8 cellular contexts compared by ENCODE assay signal in the genomic region with DNA sequence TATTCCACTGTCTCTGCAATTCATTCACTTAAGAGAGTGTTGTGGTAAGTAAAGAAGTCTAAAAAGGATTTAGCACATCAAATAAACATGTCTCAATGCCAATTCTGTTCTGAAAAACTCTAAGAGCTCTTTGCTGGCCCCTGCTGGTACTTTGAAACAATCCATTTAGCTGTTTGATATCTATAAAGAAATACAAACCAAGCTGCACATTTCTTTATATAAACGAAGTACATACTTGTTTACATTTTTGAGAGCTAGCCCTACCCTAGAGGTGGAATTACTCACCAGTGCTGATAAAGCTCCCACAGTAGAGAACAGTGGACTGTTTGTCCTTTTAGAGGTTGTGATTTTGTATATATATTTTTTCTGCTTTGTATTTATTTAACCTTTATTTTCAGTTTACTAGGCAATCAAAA.
DNase-seq lines count a peak whose midpoint lies in the region; ATAC-seq, FAIRE-seq and TF ChIP-seq lines count a peak whose summit lies in the region.

No MANE protein-coding gene starts in this region.

- peaks cover 3% of the 10 kb centered on the region for H3K36me3 Mint-ChIP-seq in chondrocyte (ENCODE audit: low read depth)

- H3K27ac ChIP-seq in A549 (peak overlapping the region; percentile 30 to 74; a peak in 4 of 6 replicates), lung (ENCODE audit: low read depth in 1 of 2, low read length in 1 of 2) (no peak overlapping the region)

- peaks cover 17% of the 10 kb centered on the region; the same call in 2 of the 3 replicates for H3K4me1 ChIP-seq in A549
- H3K4me1 ChIP-seq in lung (ENCODE audit: control insufficient read depth in 2 of 2, insufficient read depth in 2 of 2, low read length in 2 of 2): no peaks in the 10 kb centered on the region

- ATAC-seq in A549 (peak; percentile 75 to 94), lung (ENCODE audit: insufficient read depth, low FRiP score) (peak; percentile 47), HG02981 (IDR thresholded peaks at IDR 0.05; ENCODE audit: unreplicated experiment) (no peak)

- H3K4me2 ChIP-seq in A549: peak overlapping the region; percentile 72

- no peaks in the 10 kb centered on the region for H3K9me3 Mint-ChIP-seq in chondrocyte (ENCODE audit: low read depth)

- H3K27ac Mint-ChIP-seq in chondrocyte (ENCODE audit: unreplicated experiment): peak overlapping the region; percentile 77

- TF ChIP-seq RAD21 in A549 (conservative IDR thresholded peaks at IDR 0.05 in 1 of 2, IDR thresholded peaks at IDR 0.05 in 1 of 2): peak; percentile 87 to 92

- H3K9me3 ChIP-seq in A549 (no peaks in the 10 kb centered on the region), lung (ENCODE audit: control insufficient read depth in 2 of 2, insufficient read depth in 1 of 2, low read length in 1 of 2) (no peaks in the 10 kb centered on the region)

- H3K4me3 ChIP-seq in A549: no peak overlapping the region
- no peak overlapping the region for H3K4me3 ChIP-seq in GM06990 (replicated peaks; ENCODE audit: low read depth, low read length)
- H3K4me3 ChIP-seq in lung: no peak overlapping the region

- peak; percentile 95 for FAIRE-seq in A549 (lab: Jason Lieb, UNC)

- DNase-seq in A549 (ENCODE audit: low read depth in 1 of 2, low spot score in 1 of 2): peak; percentile 49 to 91
- no peak for DNase-seq in GM06990 (ENCODE audit: extremely low read depth, insufficient read length)
- DNase-seq in NCI-H510A treated with DMSO at 0.1 percent for 48 hours (lab: John Stamatoyannopoulos, UW): peak; percentile 42
- no peak for DNase-seq in chondrocyte (ENCODE audit: low spot score)
- DNase-seq in lung (ENCODE audit: low spot score): no peak
- DNase-seq in NK-92 (lab: John Stamatoyannopoulos, UW; ENCODE audit: unreplicated experiment): no peak
- DNase-seq in NCI-H345 treated with DMSO at 0.1 percent for 48 hours (lab: John Stamatoyannopoulos, UW; ENCODE audit: unreplicated experiment): no peak

- no peak for TF ChIP-seq POLR2A in A549 (IDR thresholded peaks at IDR 0.05; ENCODE audit: low read length)

- H3K36me3 ChIP-seq in GM06990 (ENCODE audit: control insufficient read depth, insufficient read depth, low read length) (no peaks in the 10 kb centered on the region), lung (ENCODE audit: control insufficient read depth in 2 of 2, insufficient read depth in 2 of 2, low read length in 2 of 2) (no peaks in the 10 kb centered on the region)

- no peak for TF ChIP-seq EP300 in A549 (IDR thresholded peaks at IDR 0.05)

- no peaks in the 10 kb centered on the region for H3K27me3 ChIP-seq in GM06990 (replicated peaks; ENCODE audit: control insufficient read depth, insufficient read depth, low read length)
- H3K27me3 ChIP-seq in lung (ENCODE audit: control insufficient read depth, insufficient read depth): no peaks in the 10 kb centered on the region

- H3K4me1 Mint-ChIP-seq in chondrocyte (ENCODE audit: low read depth): peaks cover 46% of the 10 kb centered on the region

- H3K27me3 Mint-ChIP-seq in chondrocyte (ENCODE audit: low read depth): no peaks in the 10 kb centered on the region

- CTCF ChIA-PET in A549 (lab: Yijun Ruan, JAX): interaction anchor here (0.6 to 5.9 kb wide), 35 partner anchors 9 to 461 kb away, joined by 3 to 87 read pairs (median 5); a partner anchor contains a TSS

- TF ChIP-seq CTCF in A549 (IDR thresholded peaks at IDR 0.05) (peak; percentile 96), GM06990 (IDR thresholded peaks at IDR 0.05; ENCODE audit: insufficient read depth, low read length, poor library complexity, severe bottlenecking) (peak; percentile 63), chondrocyte (IDR thresholded peaks at IDR 0.05) (peak; percentile 88), lung (IDR thresholded peaks at IDR 0.05; ENCODE audit: control extremely low read depth, extremely low read depth) (peak; percentile 9)

- POLR2A ChIA-PET in A549 (lab: Yijun Ruan, JAX): interaction anchor here (1.3 to 4.1 kb wide), 6 partner anchors 10 to 76 kb away, joined by 3 to 33 read pairs (median 7); a partner anchor contains a TSS

- H3K4me3 Mint-ChIP-seq in chondrocyte (ENCODE audit: unreplicated experiment): no peak overlapping the region

- WGBS in A549 (ENCODE audit: missing lambda C conversion rate): 0% methylated on average over 1 of the region's 1 CpG
- 0 to 3% methylated on average over 1 of the region's 1 CpG for whole genome bisulfite sequencing in lung, 2 donors

TF ChIP-seq in A549, 52 proteins besides CTCF, POLR2A, EP300 and RAD21:
- TF ChIP-seq GATA3 (IDR thresholded peaks at IDR 0.05; ENCODE audit: borderline replicate concordance) (peak; percentile 46; the same call in 1 of the 2 replicates), SMC3 (IDR thresholded peaks at IDR 0.05) (peak; percentile 89), CEBPB (IDR thresholded peaks at IDR 0.05) (peak in 1 of 2 experiments; percentile 53; a peak in 1 of 4 replicates), FOSL2 (IDR thresholded peaks at IDR 0.05) (no peak), FOSL2 (CRISPR knock-in tag; IDR thresholded peaks at IDR 0.05) (peak; percentile 85), ESRRA (IDR thresholded peaks at IDR 0.05; ENCODE audit: borderline replicate concordance, low read length) (no peak), MAFK (IDR thresholded peaks at IDR 0.05; ENCODE audit: partially characterized antibody) (no peak), FOXS1 (CRISPR knock-in tag; IDR thresholded peaks at IDR 0.05) (peak; percentile 98), RFX5 (IDR thresholded peaks at IDR 0.05) (no peak), RNF2 (IDR thresholded peaks at IDR 0.05; ENCODE audit: borderline replicate concordance, low read depth) (no peak)
- TF ChIP-seq, protein P1, sequence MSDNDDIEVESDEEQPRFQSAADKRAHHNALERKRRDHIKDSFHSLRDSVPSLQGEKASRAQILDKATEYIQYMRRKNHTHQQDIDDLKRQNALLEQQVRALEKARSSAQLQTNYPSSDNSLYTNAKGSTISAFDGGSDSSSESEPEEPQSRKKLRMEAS (IDR thresholded peaks at IDR 0.05): peak; percentile 78
TF ChIP-seq in A549: peak in this region for 6.

Comparison
In these comparisons a context has a peak if more than half of its experiments do, and no peak if none do; other contexts are left out.
1. DNase-seq: peak in A549 (2 of 2) and NCI-H510A treated with DMSO at 0.1 percent for 48 hours (single experiment); none in GM06990 (single experiment), chondrocyte (single experiment), lung (single experiment), NK-92 (single experiment) and NCI-H345 treated with DMSO at 0.1 percent for 48 hours (single experiment).
2. H3K27ac ChIP-seq: peak in A549 (2 of 2); none in lung (0 of 2).
3. CTCF ChIP-seq: peak in every context shown above with its lines; median percentile 96 in A549; 88 in chondrocyte; 63 in GM06990; 9 in lung.